18 cellular contexts compared by ENCODE assay signal in genomic region chr11:78208257-78209165, GRCh38. TPM values are rescaled to one million over a fixed set of nuclear protein-coding genes. Genes with fewer than 3 reads are reported as not detected.
DNase-seq lines count a peak whose midpoint lies in the region; ATAC-seq and TF ChIP-seq lines count a peak whose summit lies in the region.
"Had no signal": no experiment of that assay in that cellular context is flagged by ENCODE, and none has a peak within 500 bp of the region (broad histone marks: within the 10 kb centered on the region; RNA-seq: fewer than 3 reads in every experiment).

No MANE protein-coding gene starts in this region.

- H2BK5ac ChIP-seq in H9 (ENCODE audit: insufficient read length, low read length) = no peak overlapping the region

- H3K23me2 ChIP-seq in H9 (ENCODE audit: insufficient read length, low read depth, low read length, poor library complexity, severe bottlenecking) = no peaks in the 10 kb centered on the region

- no peak overlapping the region for H3T11ph ChIP-seq in H9 (ENCODE audit: low read length)

- no peak overlapping the region for H2AFZ ChIP-seq in H9 (ENCODE audit: low read length)
- H2AFZ ChIP-seq: hepatocyte had no signal

- no peak overlapping the region for H2AK5ac ChIP-seq in H9 (ENCODE audit: insufficient read length, low read length)

- H3K4me1 ChIP-seq in H9 (ENCODE audit: insufficient read depth, low read length) = no peaks in the 10 kb centered on the region

- no peak overlapping the region for H2BK120ac ChIP-seq in H9 (ENCODE audit: low read depth, low read length, poor library complexity, severe bottlenecking)

- H3K27ac Mint-ChIP-seq in H9 (peak overlapping the region in 2 of 3 experiments; percentile 42 to 68; a peak in 3 of 7 replicates), nephron progenitor cell (peak overlapping the region; percentile 23)
- peak overlapping the region; percentile 78 for H3K27ac Mint-ChIP-seq in central memory CD8-positive, alpha-beta T cell (ENCODE audit: low read depth)
- H3K27ac Mint-ChIP-seq: activated CD8-positive, alpha-beta memory T cell treated with anti-CD3 and anti-CD28 coated beads, Interleukin-2, amount 10 ng/mL, durations not matched to agents 7 days and 5 days; CD8-positive, alpha-beta T cell had no signal

- no peak overlapping the region for H3K14ac ChIP-seq in H9 (ENCODE audit: insufficient read depth, low read length)

- H3K56ac ChIP-seq in H9 (ENCODE audit: insufficient read length, low read depth, low read length) = no peak overlapping the region

- H3K27ac ChIP-seq in H9 (ENCODE audit: insufficient read length, low read depth, low read length) = no peak overlapping the region
- H3K27ac ChIP-seq: 22Rv1, epithelial cell of prostate, hepatocyte, VCaP had no signal

- H3K23ac ChIP-seq in H9 (ENCODE audit: insufficient read length, low read depth, low read length) = no peak overlapping the region

- no peaks in the 10 kb centered on the region for H3K9me3 Mint-ChIP-seq in H9
- H3K9me3 Mint-ChIP-seq in central memory CD8-positive, alpha-beta T cell = no peaks in the 10 kb centered on the region
- peaks cover 6% of the 10 kb centered on the region for H3K9me3 Mint-ChIP-seq in nephron progenitor cell
- H3K9me3 Mint-ChIP-seq: CD8-positive, alpha-beta T cell had no signal

- H4K8ac ChIP-seq in H9 (replicated peaks; ENCODE audit: insufficient read length, low read depth, low read length) = no peak overlapping the region

- no peak for TF ChIP-seq CTCF in H9 (conservative IDR thresholded peaks at IDR 0.05)
- no peak for TF ChIP-seq CTCF in nephron progenitor cell (IDR thresholded peaks at IDR 0.05)

- no peak overlapping the region for H4K5ac ChIP-seq in H9 (ENCODE audit: insufficient read length, low read depth, low read length)

- peaks cover 3 to 5% of the 10 kb centered on the region in 2 experiments; a peak in 2 of 4 replicates for H3K4me1 Mint-ChIP-seq in H9
- peaks cover 20% of the 10 kb centered on the region for H3K4me1 Mint-ChIP-seq in central memory CD8-positive, alpha-beta T cell
- H3K4me1 Mint-ChIP-seq in nephron progenitor cell = no peaks in the 10 kb centered on the region

- H3K18ac ChIP-seq in H9 (ENCODE audit: insufficient read length, low read depth, low read length) = no peak overlapping the region

- H3K27me3 ChIP-seq in H9 (ENCODE audit: insufficient read depth, low read length) = no peaks in the 10 kb centered on the region
- H3K27me3 ChIP-seq: hepatocyte had no signal

- H3K4me2 ChIP-seq in H9 (ENCODE audit: insufficient read depth, insufficient read length, low read length) = no peak overlapping the region
- H3K4me2 ChIP-seq: hepatocyte had no signal

- H3K4ac ChIP-seq in H9 (ENCODE audit: low read depth, low read length) = no peak overlapping the region

- H3K79me2 ChIP-seq in H9 (ENCODE audit: insufficient read depth, low read length) = no peaks in the 10 kb centered on the region
- H3K79me2 ChIP-seq: hepatocyte had no signal

- H4K91ac ChIP-seq in H9 (ENCODE audit: insufficient read length, low read depth, low read length) = no peak overlapping the region

- no peaks in the 10 kb centered on the region for H4K20me1 ChIP-seq in H9 (ENCODE audit: control insufficient read depth, insufficient read depth, insufficient read length)

- H3K27me3 Mint-ChIP-seq in H9 (ENCODE audit: low read depth) (no peaks in the 10 kb centered on the region; the same call in 1 of the 2 replicates), nephron progenitor cell (ENCODE audit: low read depth, poor library complexity) (peaks cover 3% of the 10 kb centered on the region)
- H3K27me3 Mint-ChIP-seq in central memory CD8-positive, alpha-beta T cell = no peaks in the 10 kb centered on the region
- H3K27me3 Mint-ChIP-seq: activated CD8-positive, alpha-beta memory T cell treated with anti-CD3 and anti-CD28 coated beads, Interleukin-2, amount 10 ng/mL, durations not matched to agents 7 days and 5 days had no signal

- no peaks in the 10 kb centered on the region for H3K79me1 ChIP-seq in H9 (ENCODE audit: insufficient read depth, low read depth, low read length, poor library complexity, severe bottlenecking)

- H3K9ac ChIP-seq in H9 (ENCODE audit: extremely low read depth, insufficient read length, low read length) = no peak overlapping the region

- H2BK20ac ChIP-seq in H9 (ENCODE audit: low read depth, low read length, poor library complexity, severe bottlenecking) = no peak overlapping the region

- no peak for ATAC-seq in central memory CD8-positive, alpha-beta T cell (replicated peaks; ENCODE audit: extremely low read depth, poor library complexity, severe bottlenecking)
- ATAC-seq in GM19452 (IDR thresholded peaks at IDR 0.05; ENCODE audit: unreplicated experiment) = no peak
- no peak for ATAC-seq in GM21619 (IDR thresholded peaks at IDR 0.05; ENCODE audit: unreplicated experiment)
- ATAC-seq: activated CD8-positive, alpha-beta memory T cell treated with anti-CD3 and anti-CD28 coated beads, Interleukin-2, amount 10 ng/mL, durations not matched to agents 7 days and 5 days; CD8-positive, alpha-beta T cell had no signal

- H2BK12ac ChIP-seq in H9 (ENCODE audit: insufficient read length, low read depth, low read length) = no peak overlapping the region

- WGBS in H9 (ENCODE audit: extremely low coverage, insufficient read length, low lambda C conversion rate) = no CpG with 5 or more reads among the region's 16 CpGs

- peaks cover 11 to 27% (median 18%) of the 10 kb centered on the region in 3 experiments; a peak in 6 of 7 replicates for H3K36me3 Mint-ChIP-seq in H9 (ENCODE audit: insufficient read depth in 1 of 3, low read depth in 3 of 3)
- peaks cover 16% of the 10 kb centered on the region for H3K36me3 Mint-ChIP-seq in central memory CD8-positive, alpha-beta T cell (ENCODE audit: insufficient read depth)
- H3K36me3 Mint-ChIP-seq in nephron progenitor cell (ENCODE audit: low read depth) = peaks cover 39% of the 10 kb centered on the region

- no peak overlapping the region for H2BK15ac ChIP-seq in H9 (ENCODE audit: low read depth, low read length)

- H3K9me3 ChIP-seq in H9 (ENCODE audit: control insufficient read depth, low read depth, low read length) = no peaks in the 10 kb centered on the region

- DNase-seq in NCI-H82 (lab: John Stamatoyannopoulos, UW) = peak; percentile 39
- no peak for DNase-seq in NCI-H82 treated with DMSO at 0.1 percent for 48 hours (lab: John Stamatoyannopoulos, UW; ENCODE audit: unreplicated experiment)
- DNase-seq in H9 = no peak
- DNase-seq in central memory CD8-positive, alpha-beta T cell (ENCODE audit: low spot score in 2 of 2) = no peak
- no peak for DNase-seq in nephron progenitor cell
- no peak for DNase-seq in NCI-H146 treated with DMSO at 0.1 percent for 48 hours (lab: John Stamatoyannopoulos, UW; ENCODE audit: unreplicated experiment)
- DNase-seq: activated CD8-positive, alpha-beta memory T cell treated with anti-CD3 and anti-CD28 coated beads, Interleukin-2, amount 10 ng/mL, durations not matched to agents 7 days and 5 days; CD8-positive, alpha-beta T cell; cerebellar nuclear complex; MM.1S; NK-92 treated with Interleukin-12 subunit alpha and Interleukin-12 subunit beta, amount 100 ng/mL, for 24 hours; stimulated activated CD4-positive, alpha-beta T cell treated with anti-CD3 and anti-CD28 coated beads, Interleukin-2, amount 100 ng/mL, for 24 hours had no signal

- H3K4me3 Mint-ChIP-seq in H9 (no peak overlapping the region), nephron progenitor cell (no peak overlapping the region)
- H3K4me3 Mint-ChIP-seq in central memory CD8-positive, alpha-beta T cell = no peak overlapping the region
- H3K4me3 Mint-ChIP-seq: activated CD8-positive, alpha-beta memory T cell treated with anti-CD3 and anti-CD28 coated beads, Interleukin-2, amount 10 ng/mL, durations not matched to agents 7 days and 5 days; CD8-positive, alpha-beta T cell had no signal

RNA-seq across cellular contexts. Expression of gene USP35, which starts 19.8 kb away (rescaled TPM):
- 6.8 and 7.7 TPM in 2 replicates for total RNA-seq in H9 (2021)

RNA-seq across cellular contexts. Expression of gene KCTD21, which starts 20.1 kb away (rescaled TPM):
- 4.0 and 4.3 TPM in 2 replicates for total RNA-seq in H9 (2021)

Comparison
In these comparisons a context has a peak if more than half of its experiments do, and no peak if none do; other contexts are left out.
1. H3K27ac Mint-ChIP-seq: peak in every context shown above with its lines; median percentile 78 in central memory CD8-positive, alpha-beta T cell; 55 in H9; 23 in nephron progenitor cell.